Comparison of ENCODE assay signal across 9 cellular contexts in genomic region chr15:72785452-72786243, GRCh38. TPM values are rescaled to one million over a fixed set of nuclear protein-coding genes. Genes with fewer than 3 reads are reported as not detected.
DNase-seq lines count a peak whose midpoint lies in the region; ATAC-seq, FAIRE-seq and TF ChIP-seq lines count a peak whose summit lies in the region.
"Had no signal": no experiment of that assay in that cellular context is flagged by ENCODE, and none has a peak within 500 bp of the region (broad histone marks: within the 10 kb centered on the region; RNA-seq: fewer than 3 reads in every experiment).

No MANE protein-coding gene starts in this region.

- peaks cover 11 to 13% of the 10 kb centered on the region in 2 experiments; a peak in 4 of 5 replicates for H3K4me1 ChIP-seq in K562 (replicated peaks in 1 of 2; ENCODE audit: control insufficient read depth in 2 of 2, insufficient read depth in 2 of 2, low read length in 2 of 2)

- H3K79me2 ChIP-seq in K562 (ENCODE audit: control insufficient read depth, insufficient read depth, low read length), result peaks cover 29% of the 10 kb centered on the region

- H3K27me3 ChIP-seq in K562 (ENCODE audit: control insufficient read depth in 2 of 2, insufficient read depth in 2 of 2, low read length in 2 of 2), result no peaks in the 10 kb centered on the region; a peak in 1 of 5 replicates

- peaks cover 4% of the 10 kb centered on the region; the same call in 1 of the 2 replicates for H4K20me1 ChIP-seq in K562 (replicated peaks; ENCODE audit: control insufficient read depth, insufficient read depth, low read length)

- no peak overlapping the region for H3K4me3 ChIP-seq in K562

- no peak for ATAC-seq in K562
- ATAC-seq in Right ventricle myocardium superior (ENCODE audit: poor library complexity), result no peak
- ATAC-seq in GM21576 (IDR thresholded peaks at IDR 0.05; ENCODE audit: unreplicated experiment), result no peak

- TF ChIP-seq RAD21 in K562 (CRISPR knock-in tag; conservative IDR thresholded peaks at IDR 0.05 in 1 of 2, IDR thresholded peaks at IDR 0.05 in 1 of 2), result no peak

- POLR2A ChIA-PET in K562 (lab: Yijun Ruan, JAX), result interaction anchor here (0.6 to 0.8 kb wide), 3 partner anchors 23 to 441 kb away, joined by 3 read pairs; no protein-coding TSS in a partner anchor

- no peak for FAIRE-seq in K562 (lab: Jason Lieb, UNC)

- CTCF ChIA-PET in K562 (lab: Yijun Ruan, JAX; ENCODE audit: low intra/inter-chr PET ratio), result interaction anchor here (0.6 kb wide), 1 partner anchor 56 kb away, joined by 5 read pairs; no protein-coding TSS in a partner anchor

- WGBS in K562 (ENCODE audit: insufficient coverage, low coverage, missing lambda C conversion rate), result 41% methylated on average over 6 of the region's 6 CpGs

- H3K27ac ChIP-seq in K562 (ENCODE audit: extremely low read depth, low read depth, low read length), result no peak overlapping the region

- TF ChIP-seq EP300 in K562 (IDR thresholded peaks at IDR 0.05; ENCODE audit: low read length), result no peak

- intact Hi-C loops in K562 (cut with micrococcal nuclease), result loop anchor here (5.0 to 10.0 kb wide), 2 partner anchors 297 to 459 kb away; no protein-coding TSS in a partner anchor
- intact Hi-C loops in posterior cingulate gyrus (cut with DNase I), result loop anchor here (2.0 to 10.0 kb wide), 2 partner anchors 295 to 459 kb away; no protein-coding TSS in a partner anchor
- intact Hi-C loops in Right ventricle myocardium superior (cut with DNase I), result no loop called here

- H3K9ac ChIP-seq in K562 (ENCODE audit: insufficient read depth in 1 of 2, low read depth in 2 of 2, low read length in 2 of 2), result no peak overlapping the region

- H3K9me1 ChIP-seq in K562 (ENCODE audit: control insufficient read depth, insufficient read depth, low read length), result no peaks in the 10 kb centered on the region

- DNase-seq in Ammon's horn (ENCODE audit: low spot score), result peak; percentile 52
- DNase-seq in SKM-1 (lab: John Stamatoyannopoulos, UW; ENCODE audit: unreplicated experiment), result peak; percentile 21
- no peak for DNase-seq in K562 (ENCODE audit: extremely low read depth in 1 of 4, low spot score in 3 of 4)
- peak in 7 of 10 donors; percentile 11 to 83 (median 34) for DNase-seq in posterior cingulate gyrus
- no peak for DNase-seq in DMS 273 (lab: John Stamatoyannopoulos, UW; ENCODE audit: unreplicated experiment)
- DNase-seq in Right ventricle myocardium superior, result no peak
- no peak for DNase-seq in NCI-H146 treated with DMSO at 0.1 percent for 48 hours (lab: John Stamatoyannopoulos, UW; ENCODE audit: unreplicated experiment)
- DNase-seq: NCI-H526 had no signal

- in situ Hi-C loops in K562 (cut with MboI), result loop anchor here (10.0 to 25.0 kb wide), 2 partner anchors 289 to 1302 kb away; partner anchors contain the start of gene GOLGA6A

- no peak for TF ChIP-seq POLR2A in K562 (conservative IDR thresholded peaks at IDR 0.05)

- no peaks in the 10 kb centered on the region for H3K9me3 ChIP-seq in K562 (replicated peaks; ENCODE audit: control insufficient read depth, insufficient read depth, low read depth, low read length)

- no peak overlapping the region for H3K4me2 ChIP-seq in K562 (ENCODE audit: insufficient read depth, low read length)

- peaks cover 15% of the 10 kb centered on the region; the same call in 2 of the 3 replicates for H3K36me3 ChIP-seq in K562 (ENCODE audit: control insufficient read depth, insufficient read depth, low read length)

- peak overlapping the region; percentile 99; the same call in 1 of the 2 replicates for H2AFZ ChIP-seq in K562 (ENCODE audit: low read depth, low read length)

- no peak for TF ChIP-seq CTCF in K562 (IDR thresholded peaks at IDR 0.05 in 2 of 3, conservative IDR thresholded peaks at IDR 0.05 in 1 of 3; ENCODE audit: insufficient read depth in 2 of 3, low read depth in 1 of 3, low read length in 3 of 3)

- BruUV-seq in K562 (replicated peaks; lab: Mats Ljungman, UMichigan), result no TSS peak

TF ChIP-seq in K562, 482 proteins besides CTCF, POLR2A, EP300 and RAD21:
- TF ChIP-seq IRF2 (CRISPR knock-in tag; IDR thresholded peaks at IDR 0.05) (no peak), RFX1 (IDR thresholded peaks at IDR 0.05) (peak; percentile 16; the same call in 1 of the 2 replicates)

RNA-seq across cellular contexts. Expression of gene ADPGK, which starts 2.1 kb away (rescaled TPM):
- 139 and 159 TPM in 2 replicates for total RNA-seq in K562 (2011; cell fraction: chromatin; rRNA removed; ENCODE audit: low replicate concordance)
- 115 and 135 TPM in 2 replicates for total RNA-seq in K562 (2011; cell fraction: nucleolus; rRNA removed)
- total RNA-seq in K562 (2011; cell fraction: nucleoplasm; rRNA removed), result 131 and 142 TPM in 2 replicates
- total RNA-seq in K562 (2014; rRNA removed) (43.1 and 50.7 TPM in 2 replicates), K562 (2014; rRNA removed; fragmentation: Illumina TruSeq; extraction: Trizol) (48.5 and 50.4 TPM in 2 replicates), K562 (2015; rRNA removed; fragmentation: Illumina TruSeq; extraction: Trizol) (58.3 and 59.7 TPM in 2 replicates), K562 (2021) (40.3 and 45.3 TPM in 2 replicates), Right ventricle myocardium superior (7.7 TPM)
- polyA plus RNA-seq in K562 (2011; rRNA removed) (89.7 and 97.4 TPM in 2 replicates), K562 (2014; fragmentation: Illumina TruSeq; extraction: Trizol) (47.4 and 59.0 TPM in 2 replicates), K562 (2014; fragmentation: Nextera tagmentation; extraction: Ambion mirVana) (10 to 100 TPM; 13.4 to 16.0 TPM), K562 (2014; rRNA removed) (55.7 and 67.1 TPM in 2 replicates)
- 56.3 and 64.5 TPM in 2 replicates for polyA plus RNA-seq in K562 (2011; cell fraction: cytosol; rRNA removed)
- polyA plus RNA-seq in K562 (2011; cell fraction: nucleus; rRNA removed), result 79.3 and 86.1 TPM in 2 replicates
- polyA plus RNA-seq in K562 (2012), result 29.5 and 33.0 TPM in 2 replicates
- polyA minus RNA-seq in K562 (2011; rRNA and poly(A)+ RNA removed), result 60.4 and 68.2 TPM in 2 replicates
- 28.1 and 29.3 TPM in 2 replicates for polyA minus RNA-seq in K562 (2011; cell fraction: cytosol; rRNA and poly(A)+ RNA removed)
- polyA minus RNA-seq in K562 (2011; cell fraction: nucleus; rRNA and poly(A)+ RNA removed), result 49.1 and 67.0 TPM in 2 replicates

Comparison
In these comparisons a context has a peak if more than half of its experiments do, and no peak if none do; other contexts are left out.
1. DNase-seq: peak in Ammon's horn (single experiment), SKM-1 (single experiment) and posterior cingulate gyrus (7 of 10); none in K562 (0 of 4), DMS 273 (single experiment), Right ventricle myocardium superior (single experiment) and NCI-H146 treated with DMSO at 0.1 percent for 48 hours (single experiment).